11 cellular contexts compared by ENCODE assay signal in the genomic region with DNA sequence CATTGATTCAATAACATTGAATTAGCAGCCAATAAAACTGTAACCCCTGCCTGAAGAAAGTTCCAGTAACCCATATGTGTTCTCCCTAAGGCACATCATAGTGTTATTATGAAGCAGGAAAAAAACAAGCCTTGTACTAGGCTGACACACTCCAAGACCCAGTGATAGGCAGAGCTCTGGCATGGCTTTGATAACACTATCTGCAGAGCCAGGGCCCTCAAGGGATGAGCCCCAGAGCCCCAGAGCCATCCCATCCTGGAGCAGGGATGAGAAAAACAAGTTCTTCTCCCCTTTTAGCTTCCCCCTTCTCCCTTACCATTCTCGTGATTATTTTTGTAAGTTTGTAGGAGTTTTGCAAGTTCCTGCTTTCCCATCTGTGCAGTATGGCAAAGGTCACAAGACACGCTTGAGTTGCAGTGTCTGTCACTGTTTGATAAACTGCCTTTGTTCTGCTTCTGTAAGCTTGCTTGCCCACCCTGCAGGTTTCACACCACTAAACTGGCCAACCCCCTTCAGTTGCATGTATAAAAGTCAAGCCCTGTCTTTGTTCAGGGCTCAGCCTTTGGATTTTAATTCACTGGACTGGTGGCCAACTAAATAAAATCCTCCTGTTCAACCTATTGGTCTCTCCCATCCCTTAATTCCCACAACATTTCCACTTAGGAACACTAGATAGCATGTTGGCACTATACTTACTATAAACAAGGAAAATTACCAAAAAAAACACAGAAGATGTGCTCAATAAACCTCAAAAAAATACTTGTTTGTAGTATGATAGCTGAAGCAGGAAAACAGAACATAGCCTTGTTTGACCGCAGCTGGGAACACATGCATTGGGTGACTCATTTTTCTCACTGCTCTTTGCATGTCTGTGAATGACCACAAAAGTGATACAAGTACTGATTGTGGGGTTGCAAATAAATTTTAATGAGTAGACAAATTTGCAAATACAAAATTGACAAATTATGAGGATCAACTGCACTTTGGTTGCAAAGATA. TPM values are rescaled to one million over a fixed set of nuclear protein-coding genes. Genes with fewer than 3 reads are reported as not detected.
A peak's percentile ranks its signal among the peaks of the same experiment; 100 is the strongest.
DNase-seq lines count a peak whose midpoint lies in the region; ATAC-seq and TF ChIP-seq lines count a peak whose summit lies in the region.
"Had no signal": no experiment of that assay in that cellular context is flagged by ENCODE, and none has a peak within 500 bp of the region (broad histone marks: within the 10 kb centered on the region; RNA-seq: fewer than 3 reads in every experiment).

No MANE protein-coding gene starts in this region.

- H3K27ac ChIP-seq in SU-DHL-6 (ENCODE audit: low read depth, low read length) (peak overlapping the region; percentile 81), left lung (no peak overlapping the region)

- peak overlapping the region; percentile 38 for H3K4me2 ChIP-seq in SU-DHL-6 (ENCODE audit: low read depth, low read length, poor library complexity, severe bottlenecking)

- no peak overlapping the region for H3K4me3 ChIP-seq in SU-DHL-6 (ENCODE audit: insufficient read depth, low read length, poor library complexity, severe bottlenecking)
- no peak overlapping the region for H3K4me3 ChIP-seq in left lung

- H3K36me3 ChIP-seq in SU-DHL-6 (ENCODE audit: low read length) (no peaks in the 10 kb centered on the region), left lung (no peaks in the 10 kb centered on the region)

- no peaks in the 10 kb centered on the region for H3K9me3 ChIP-seq in SU-DHL-6 (ENCODE audit: insufficient read depth, low read length)
- no peaks in the 10 kb centered on the region for H3K9me3 ChIP-seq in left lung

- H3K9ac ChIP-seq in SU-DHL-6 (ENCODE audit: low read length): no peak overlapping the region

- no peaks in the 10 kb centered on the region for H3K27me3 ChIP-seq in SU-DHL-6 (ENCODE audit: low read length)
- no peaks in the 10 kb centered on the region for H3K27me3 ChIP-seq in left lung

- in situ Hi-C loops in GM13977 (cut with MboI; ENCODE audit: low pct_unique_long_range_greater_than_20kb, low sequenced_read_pairs, unreplicated experiment): no loop called here

- peak; percentile 50 for ATAC-seq in GM18873 (IDR thresholded peaks at IDR 0.05; ENCODE audit: low FRiP score, unreplicated experiment)
- peak; percentile 44 for ATAC-seq in HG03175 (IDR thresholded peaks at IDR 0.05; ENCODE audit: unreplicated experiment)
- no peak for ATAC-seq in HG02981 (IDR thresholded peaks at IDR 0.05; ENCODE audit: unreplicated experiment)
- no peak for ATAC-seq in HG03097 (IDR thresholded peaks at IDR 0.05; ENCODE audit: low FRiP score, unreplicated experiment)
- ATAC-seq in left lung: no peak
- ATAC-seq: activated naive CD8-positive, alpha-beta T cell treated with anti-CD3 and anti-CD28 coated beads, Interleukin-2, amount 50 U/mL, for 24 hours had no signal

- peaks cover 3% of the 10 kb centered on the region for H3K27me3 Mint-ChIP-seq in nephron progenitor cell (ENCODE audit: low read depth, poor library complexity)
- H3K27me3 Mint-ChIP-seq: activated naive CD8-positive, alpha-beta T cell treated with anti-CD3 and anti-CD28 coated beads, Interleukin-2, amount 50 U/mL, for 24 hours had no signal

- TF ChIP-seq CTCF in SU-DHL-6 (IDR thresholded peaks at IDR 0.05; ENCODE audit: insufficient read depth, low read length, poor library complexity, severe bottlenecking): no peak
- no peak for TF ChIP-seq CTCF in nephron progenitor cell (IDR thresholded peaks at IDR 0.05)
- TF ChIP-seq CTCF in GM13977 (IDR thresholded peaks at IDR 0.05; ENCODE audit: extremely low read depth, insufficient read depth, missing control alignments): no peak
- no peak for TF ChIP-seq CTCF in left lung (IDR thresholded peaks at IDR 0.05)

- no peaks in the 10 kb centered on the region for H3K9me2 ChIP-seq in SU-DHL-6 (replicated peaks; ENCODE audit: insufficient read depth, low read length)

- H2AFZ ChIP-seq in SU-DHL-6 (ENCODE audit: low read depth, low read length, severe bottlenecking): no peak overlapping the region

- H3K4me1 ChIP-seq in left lung: no peaks in the 10 kb centered on the region

- H4K20me1 ChIP-seq in SU-DHL-6 (ENCODE audit: low read depth, low read length): no peaks in the 10 kb centered on the region

- peaks cover 16% of the 10 kb centered on the region for H3K9me3 Mint-ChIP-seq in nephron progenitor cell
- H3K9me3 Mint-ChIP-seq: activated naive CD8-positive, alpha-beta T cell treated with anti-CD3 and anti-CD28 coated beads, Interleukin-2, amount 50 U/mL, for 24 hours; T-helper 2 cell treated with Interferon-gamma antibody and Interleukin-4, amounts not matched to agents 5 μg/mL and 100 μg/mL, for 36 hours had no signal

- no peak overlapping the region for H3K4me3 Mint-ChIP-seq in nephron progenitor cell
- H3K4me3 Mint-ChIP-seq: activated naive CD8-positive, alpha-beta T cell treated with anti-CD3 and anti-CD28 coated beads, Interleukin-2, amount 50 U/mL, for 24 hours; T-helper 2 cell treated with Interferon-gamma antibody and Interleukin-4, amounts not matched to agents 5 μg/mL and 100 μg/mL, for 36 hours had no signal

- DNase-seq in nephron progenitor cell (peak; percentile 3), GM13977 (ENCODE audit: low spot score) (no peak), left lung (no peak)
- DNase-seq: activated naive CD8-positive, alpha-beta T cell treated with anti-CD3 and anti-CD28 coated beads, Interleukin-2, amount 50 U/mL, for 24 hours; stimulated activated CD4-positive, alpha-beta T cell treated with anti-CD3 and anti-CD28 coated beads, Interleukin-15, amount 100 ng/mL, for 24 hours had no signal

- no peaks in the 10 kb centered on the region for H3K79me2 ChIP-seq in SU-DHL-6 (ENCODE audit: insufficient read depth, low read length)

- intact Hi-C loops in left lung (cut with DNase I): no loop called here

- H3F3A ChIP-seq in SU-DHL-6 (ENCODE audit: insufficient read depth): no peaks in the 10 kb centered on the region; the same call in 1 of the 2 replicates

- H3K27ac Mint-ChIP-seq in nephron progenitor cell: peak overlapping the region; percentile 52
- H3K27ac Mint-ChIP-seq: activated naive CD8-positive, alpha-beta T cell treated with anti-CD3 and anti-CD28 coated beads, Interleukin-2, amount 50 U/mL, for 24 hours; T-helper 2 cell treated with Interferon-gamma antibody and Interleukin-4, amounts not matched to agents 5 μg/mL and 100 μg/mL, for 36 hours had no signal

- H3K4me1 Mint-ChIP-seq in nephron progenitor cell: peaks cover 6% of the 10 kb centered on the region

- no peaks in the 10 kb centered on the region for H3K36me3 Mint-ChIP-seq in nephron progenitor cell (ENCODE audit: low read depth)

RNA-seq across cellular contexts. Expression of a gene that starts 22.5 kb away (rescaled TPM):
- 10 to 100 TPM; 15.6 to 31.7 TPM for total RNA-seq in left lung

Comparison
In these comparisons a context has a peak if more than half of its experiments do, and no peak if none do; other contexts are left out.
1. ATAC-seq: peak in GM18873 (single experiment) and HG03175 (single experiment); none in HG02981 (single experiment), HG03097 (single experiment) and left lung (single experiment).